18 cellular contexts compared by ENCODE assay signal in genomic region chr5:80568251-80568650, GRCh38. TPM values are rescaled to one million over a fixed set of nuclear protein-coding genes. Genes with fewer than 3 reads are reported as not detected.
A peak's percentile ranks its signal among the peaks of the same experiment; 100 is the strongest.
DNase-seq lines count a peak whose midpoint lies in the region; ATAC-seq and TF ChIP-seq lines count a peak whose summit lies in the region.
"Had no signal": no experiment of that assay in that cellular context is flagged by ENCODE, and none has a peak within 500 bp of the region (broad histone marks: within the 10 kb centered on the region; RNA-seq: fewer than 3 reads in every experiment).

No MANE protein-coding gene starts in this region.

- H3K4me1 Mint-ChIP-seq in activated naive CD4-positive, alpha-beta T cell treated with anti-CD3 and anti-CD28 coated beads, Interleukin-2, amount 10 ng/mL, durations not matched to agents 7 days and 5 days: peaks cover 9% of the 10 kb centered on the region
- peaks cover 4% of the 10 kb centered on the region for H3K4me1 Mint-ChIP-seq in brain
- peaks cover 2% of the 10 kb centered on the region for H3K4me1 Mint-ChIP-seq in mesothelial cell of epicardium

- DNase-seq in activated naive CD4-positive, alpha-beta T cell treated with anti-CD3 and anti-CD28 coated beads, Interleukin-2, amount 10 ng/mL, durations not matched to agents 7 days and 5 days: no peak
- no peak for DNase-seq in activated naive CD4-positive, alpha-beta T cell treated with anti-CD3 and anti-CD28 coated beads, Interleukin-2, amount 50 U/mL, for 72 hours (ENCODE audit: low spot score in 2 of 2)
- no peak for DNase-seq in mesothelial cell of epicardium (ENCODE audit: low spot score in 2 of 2, unreplicated experiment in 2 of 2)
- DNase-seq in D341Med (ENCODE audit: low spot score): no peak
- no peak for DNase-seq in NCI-H345 treated with DMSO at 0.1 percent for 48 hours (lab: John Stamatoyannopoulos, UW; ENCODE audit: unreplicated experiment)
- DNase-seq: CD8-positive, alpha-beta memory T cell; DND-41; MV-4-11; NCI-H1694 treated with DMSO at 0.1 percent for 48 hours; NCI-H2107; NCI-H226; NCI-H524 treated with DMSO at 0.1 percent for 48 hours; SHP77 had no signal

- H3K9me3 Mint-ChIP-seq in activated naive CD4-positive, alpha-beta T cell treated with anti-CD3 and anti-CD28 coated beads, Interleukin-2, amount 10 ng/mL, durations not matched to agents 7 days and 5 days: no peaks in the 10 kb centered on the region
- no peaks in the 10 kb centered on the region for H3K9me3 Mint-ChIP-seq in activated naive CD4-positive, alpha-beta T cell treated with anti-CD3 and anti-CD28 coated beads, Interleukin-2, amount 50 U/mL, for 72 hours
- H3K9me3 Mint-ChIP-seq in brain (peaks cover 0 to 16% (median 5%) of the 10 kb centered on the region in 5 experiments), mesothelial cell of epicardium (peaks cover 8% of the 10 kb centered on the region)

- peak overlapping the region; percentile 5 for H3K4me3 Mint-ChIP-seq in activated naive CD4-positive, alpha-beta T cell treated with anti-CD3 and anti-CD28 coated beads, Interleukin-2, amount 10 ng/mL, durations not matched to agents 7 days and 5 days
- H3K4me3 Mint-ChIP-seq in brain: peak overlapping the region in 4 of 5 experiments; percentile 70 to 80 (median 77)
- H3K4me3 Mint-ChIP-seq in mesothelial cell of epicardium: peak overlapping the region; percentile 37

- CTCF ChIA-PET in activated naive CD4-positive, alpha-beta T cell treated with anti-CD3 and anti-CD28 coated beads, Interleukin-2, amount 10 ng/mL, durations not matched to agents 7 days and 5 days (lab: Charles Lee): no interaction called here

- peaks cover 80% of the 10 kb centered on the region for H3K27me3 Mint-ChIP-seq in activated naive CD4-positive, alpha-beta T cell treated with anti-CD3 and anti-CD28 coated beads, Interleukin-2, amount 10 ng/mL, durations not matched to agents 7 days and 5 days
- H3K27me3 Mint-ChIP-seq in brain (peaks cover 68% of the 10 kb centered on the region), mesothelial cell of epicardium (ENCODE audit: low read depth) (peaks cover 84% of the 10 kb centered on the region)

- TF ChIP-seq CTCF in brain (conservative IDR thresholded peaks at IDR 0.05) (no peak), mesothelial cell of epicardium (IDR thresholded peaks at IDR 0.05; ENCODE audit: unreplicated experiment) (no peak)

- no peak overlapping the region for H3K27ac Mint-ChIP-seq in activated naive CD4-positive, alpha-beta T cell treated with anti-CD3 and anti-CD28 coated beads, Interleukin-2, amount 10 ng/mL, durations not matched to agents 7 days and 5 days
- no peak overlapping the region for H3K27ac Mint-ChIP-seq in activated naive CD4-positive, alpha-beta T cell treated with anti-CD3 and anti-CD28 coated beads, Interleukin-2, amount 50 U/mL, for 72 hours
- H3K27ac Mint-ChIP-seq in brain (no peak overlapping the region), mesothelial cell of epicardium (no peak overlapping the region)
- H3K27ac Mint-ChIP-seq: CD8-positive, alpha-beta memory T cell had no signal

- no peak for ATAC-seq in activated naive CD4-positive, alpha-beta T cell treated with anti-CD3 and anti-CD28 coated beads, Interleukin-2, amount 50 U/mL, for 72 hours
- ATAC-seq in GM21619 (IDR thresholded peaks at IDR 0.05; ENCODE audit: unreplicated experiment): no peak

- H3K36me3 Mint-ChIP-seq in activated naive CD4-positive, alpha-beta T cell treated with anti-CD3 and anti-CD28 coated beads, Interleukin-2, amount 10 ng/mL, durations not matched to agents 7 days and 5 days: no peaks in the 10 kb centered on the region
- no peaks in the 10 kb centered on the region for H3K36me3 Mint-ChIP-seq in activated naive CD4-positive, alpha-beta T cell treated with anti-CD3 and anti-CD28 coated beads, Interleukin-2, amount 50 U/mL, for 72 hours
- H3K36me3 Mint-ChIP-seq in brain (no peaks in the 10 kb centered on the region), mesothelial cell of epicardium (no peaks in the 10 kb centered on the region)
- H3K36me3 Mint-ChIP-seq: CD8-positive, alpha-beta memory T cell had no signal

RNA-seq across cellular contexts. Expression of gene ANKRD34B, which starts 1.8 kb away (rescaled TPM):
- under 1 TPM in 1 of 2 donors, not detected in 1; 0.25 TPM for total RNA-seq in activated naive CD4-positive, alpha-beta T cell treated with anti-CD3 and anti-CD28 coated beads, Interleukin-2, amount 50 U/mL, for 72 hours
- polyA plus RNA-seq in brain (ENCODE audit: insufficient read depth, low read depth, low replicate concordance): 0.20 TPM
- 0.09 to 0.14 TPM in 2 of 3 replicates, not detected in the other for total RNA-seq in mesothelial cell of epicardium
- total RNA-seq: A673; CD8-positive, alpha-beta memory T cell; HT-29; RPMI7951 had no signal
- polyA plus RNA-seq: CD8-positive, alpha-beta memory T cell had no signal

Comparison
In these comparisons a context has a peak if more than half of its experiments do, and no peak if none do; other contexts are left out.
1. H3K4me3 Mint-ChIP-seq: peak in every context shown above with its lines; median percentile 77 in brain; 37 in mesothelial cell of epicardium; 5 in activated naive CD4-positive, alpha-beta T cell treated with anti-CD3 and anti-CD28 coated beads, Interleukin-2, amount 10 ng/mL, durations not matched to agents 7 days and 5 days.